ENCODE assay signal across 30 cellular contexts in genomic region chr2:196369967-196370366, GRCh38.
"Had no signal": no experiment of that assay in that cellular context is flagged by ENCODE, and none has a peak within 500 bp of the region (broad histone marks: within the 10 kb centered on the region; RNA-seq: fewer than 3 reads in every experiment).

No MANE protein-coding gene starts in this region.

- H3K4me3 ChIP-seq: adrenal gland, SJCRH30 had no signal

- H3K27me3 ChIP-seq: adrenal gland, SJCRH30 had no signal

- H3K27ac Mint-ChIP-seq: activated CD8-positive, alpha-beta T cell treated with anti-CD3 and anti-CD28 coated beads, Interleukin-2, amount 10 ng/mL, durations not matched to agents 7 days and 5 days; activated naive CD8-positive, alpha-beta T cell treated with anti-CD3 and anti-CD28 coated beads, Interleukin-2, amount 10 ng/mL, durations not matched to agents 7 days and 5 days; T-helper 1 cell treated with Interleukin-12 subunit alpha and Interleukin-12 subunit beta and Interleukin-4 antibody, amounts not matched to agents 30 μg/mL and 1 μg/mL, for 36 hours had no signal

- H3K36me3 ChIP-seq: adrenal gland, SJCRH30 had no signal

- H3K4me1 ChIP-seq: SJCRH30 had no signal

- H3K27me3 Mint-ChIP-seq: activated naive CD8-positive, alpha-beta T cell treated with anti-CD3 and anti-CD28 coated beads, Interleukin-2, amount 10 ng/mL, durations not matched to agents 7 days and 5 days had no signal

- H3K36me3 Mint-ChIP-seq: WTC11 had no signal

- H3K4me2 ChIP-seq: SK-N-SH had no signal

- H3K9me3 ChIP-seq: SK-N-SH had no signal

- ATAC-seq: activated CD8-positive, alpha-beta T cell treated with anti-CD3 and anti-CD28 coated beads, Interleukin-2, amount 10 ng/mL, durations not matched to agents 7 days and 5 days; Panc1 had no signal

- DNase-seq: activated CD4-positive, alpha-beta T cell treated with anti-CD3 and anti-CD28 coated beads for 48 hours; activated CD4-positive, alpha-beta T cell treated with anti-CD3 and anti-CD28 coated beads, Interleukin-2, amount 50 U/mL, for 4 hours; activated CD4-positive, CD25-positive, alpha-beta regulatory T cell treated with anti-CD3 and anti-CD28 coated beads, Interleukin-2, amount 50 U/mL, for 72 hours; activated CD8-positive, alpha-beta memory T cell treated with anti-CD3 and anti-CD28 coated beads, Interleukin-2, amount 50 U/mL, for 48 hours; activated CD8-positive, alpha-beta T cell treated with anti-CD3 and anti-CD28 coated beads, Interleukin-2, amount 10 ng/mL, durations not matched to agents 7 days and 5 days; activated naive CD4-positive, alpha-beta T cell treated with anti-CD3 and anti-CD28 coated beads, Interleukin-2, amount 50 U/mL, for 16 hours; activated naive CD8-positive, alpha-beta T cell treated with anti-CD3 and anti-CD28 coated beads, Interleukin-2, amount 10 ng/mL, durations not matched to agents 7 days and 5 days; activated T-cell treated with anti-CD3 and anti-CD28 coated beads, Interleukin-2, amount 50 U/mL, for 1 hour; adrenal gland; anterior cingulate cortex; caudate nucleus; Kasumi-1; KBM-7; NCI-H1092; NCI-H1417; NCI-H1930; NCI-H2107; NCI-H2171 treated with DMSO at 0.1 percent for 48 hours; NCI-H226; NCI-H526; NCI-H774; Right ventricle myocardium superior; SK-N-SH; SW 1271; T-helper 9 cell had no signal

- H3K9ac ChIP-seq: SK-N-SH had no signal

- H3K4me3 Mint-ChIP-seq: activated CD8-positive, alpha-beta T cell treated with anti-CD3 and anti-CD28 coated beads, Interleukin-2, amount 10 ng/mL, durations not matched to agents 7 days and 5 days; activated naive CD8-positive, alpha-beta T cell treated with anti-CD3 and anti-CD28 coated beads, Interleukin-2, amount 10 ng/mL, durations not matched to agents 7 days and 5 days; T-helper 1 cell treated with Interleukin-12 subunit alpha and Interleukin-12 subunit beta and Interleukin-4 antibody, amounts not matched to agents 30 μg/mL and 1 μg/mL, for 36 hours; WTC11 had no signal

- H3K27ac ChIP-seq: adrenal gland, RWPE1, SJCRH30 had no signal
